Comparison of ENCODE assay signal across 12 cellular contexts in genomic region chr2:160292225-160292624, GRCh38.
DNase-seq lines count a peak whose midpoint lies in the region; ATAC-seq and TF ChIP-seq lines count a peak whose summit lies in the region.
"Had no signal": no experiment of that assay in that cellular context is flagged by ENCODE, and none has a peak within 500 bp of the region (broad histone marks: within the 10 kb centered on the region; RNA-seq: fewer than 3 reads in every experiment).

No MANE protein-coding gene starts in this region.

- H3K27me3 Mint-ChIP-seq in activated CD8-positive, alpha-beta T cell treated with anti-CD3 and anti-CD28 coated beads for 36 hours: no peaks in the 10 kb centered on the region
- no peaks in the 10 kb centered on the region for H3K27me3 Mint-ChIP-seq in activated CD8-positive, alpha-beta T cell treated with anti-CD3 and anti-CD28 coated beads, Interleukin-2, amount 10 ng/mL, durations not matched to agents 7 days and 5 days (ENCODE audit: low read depth)
- H3K27me3 Mint-ChIP-seq in activated naive CD8-positive, alpha-beta T cell treated with anti-CD3 and anti-CD28 coated beads, Interleukin-2, amount 50 U/mL, for 24 hours: no peaks in the 10 kb centered on the region
- H3K27me3 Mint-ChIP-seq: activated B cell treated with CpG ODN at 0.5 μM for 24 hours; activated naive CD8-positive, alpha-beta T cell treated with anti-CD3 and anti-CD28 coated beads, Interleukin-2, amount 10 ng/mL, durations not matched to agents 7 days and 5 days had no signal

- no peak for TF ChIP-seq POLR2A in stomach (IDR thresholded peaks at IDR 0.05)

- no peak for TF ChIP-seq EP300 in stomach (IDR thresholded peaks at IDR 0.05)

- H3K9me3 Mint-ChIP-seq in activated CD8-positive, alpha-beta T cell treated with anti-CD3 and anti-CD28 coated beads for 36 hours: no peaks in the 10 kb centered on the region
- no peaks in the 10 kb centered on the region for H3K9me3 Mint-ChIP-seq in activated CD8-positive, alpha-beta T cell treated with anti-CD3 and anti-CD28 coated beads, Interleukin-2, amount 10 ng/mL, durations not matched to agents 7 days and 5 days (ENCODE audit: insufficient read depth)
- H3K9me3 Mint-ChIP-seq in activated naive CD8-positive, alpha-beta T cell treated with anti-CD3 and anti-CD28 coated beads, Interleukin-2, amount 50 U/mL, for 24 hours: no peaks in the 10 kb centered on the region
- H3K9me3 Mint-ChIP-seq: activated B cell treated with CpG ODN at 0.5 μM for 24 hours; activated naive CD8-positive, alpha-beta T cell treated with anti-CD3 and anti-CD28 coated beads, Interleukin-2, amount 10 ng/mL, durations not matched to agents 7 days and 5 days had no signal

- peak overlapping the region; percentile 68 for H3K27ac ChIP-seq in left ventricle myocardium inferior (replicated peaks)
- peak overlapping the region in 3 of 5 donors; percentile 23 to 54 (median 32) for H3K27ac ChIP-seq in stomach
- H3K27ac ChIP-seq: prostate gland had no signal

- DNase-seq in activated CD8-positive, alpha-beta T cell treated with anti-CD3 and anti-CD28 coated beads for 36 hours: no peak
- no peak for DNase-seq in activated CD8-positive, alpha-beta T cell treated with anti-CD3 and anti-CD28 coated beads, Interleukin-2, amount 10 ng/mL, durations not matched to agents 7 days and 5 days
- DNase-seq in activated naive CD8-positive, alpha-beta T cell treated with anti-CD3 and anti-CD28 coated beads, Interleukin-2, amount 50 U/mL, for 24 hours: no peak
- no peak for DNase-seq in left ventricle myocardium inferior
- DNase-seq in stomach: no peak
- no peak for DNase-seq in superior temporal gyrus (ENCODE audit: extremely low spot score)
- DNase-seq in GOT3 (lab: John Stamatoyannopoulos, UW): no peak
- no peak for DNase-seq in activated gamma-delta T cell treated with Interleukin-2 at 50 U/mL for 16 hours
- DNase-seq: activated B cell treated with CpG ODN at 0.5 μM for 24 hours; activated naive CD8-positive, alpha-beta T cell treated with anti-CD3 and anti-CD28 coated beads, Interleukin-2, amount 10 ng/mL, durations not matched to agents 7 days and 5 days; Peyer's patch had no signal

- POLR2A ChIA-PET in activated CD8-positive, alpha-beta T cell treated with anti-CD3 and anti-CD28 coated beads for 36 hours (lab: Charles Lee): no interaction called here
- POLR2A ChIA-PET in activated CD8-positive, alpha-beta T cell treated with anti-CD3 and anti-CD28 coated beads, Interleukin-2, amount 10 ng/mL, durations not matched to agents 7 days and 5 days (lab: Charles Lee): no interaction called here

- no peaks in the 10 kb centered on the region for H3K9me3 ChIP-seq in left ventricle myocardium inferior (replicated peaks)
- H3K9me3 ChIP-seq in stomach: no peaks in the 10 kb centered on the region
- H3K9me3 ChIP-seq: Peyer's patch, prostate gland had no signal

- H3K4me1 Mint-ChIP-seq in activated CD8-positive, alpha-beta T cell treated with anti-CD3 and anti-CD28 coated beads for 36 hours (ENCODE audit: low read depth): peaks cover 48% of the 10 kb centered on the region
- peaks cover 31% of the 10 kb centered on the region for H3K4me1 Mint-ChIP-seq in activated CD8-positive, alpha-beta T cell treated with anti-CD3 and anti-CD28 coated beads, Interleukin-2, amount 10 ng/mL, durations not matched to agents 7 days and 5 days (ENCODE audit: low read depth)
- peaks cover 48% of the 10 kb centered on the region for H3K4me1 Mint-ChIP-seq in activated naive CD8-positive, alpha-beta T cell treated with anti-CD3 and anti-CD28 coated beads, Interleukin-2, amount 50 U/mL, for 24 hours

- intact Hi-C loops in activated CD8-positive, alpha-beta T cell treated with anti-CD3 and anti-CD28 coated beads for 36 hours (cut with micrococcal nuclease): no loop called here
- intact Hi-C loops in left ventricle myocardium inferior (cut with micrococcal nuclease) (no loop called here), stomach (cut with DNase I; ENCODE audit: low total_unique reads) (no loop called here)

- WGBS in stomach, 5 donors: 80 to 88% (median 87%) methylated on average over 1 of the region's 1 CpG

- H3K4me3 ChIP-seq in left ventricle myocardium inferior (no peak overlapping the region), stomach (no peak overlapping the region)
- H3K4me3 ChIP-seq: Peyer's patch, prostate gland had no signal

- peak overlapping the region; percentile 34 for H3K27ac Mint-ChIP-seq in activated CD8-positive, alpha-beta T cell treated with anti-CD3 and anti-CD28 coated beads for 36 hours
- H3K27ac Mint-ChIP-seq in activated CD8-positive, alpha-beta T cell treated with anti-CD3 and anti-CD28 coated beads, Interleukin-2, amount 10 ng/mL, durations not matched to agents 7 days and 5 days: no peak overlapping the region
- H3K27ac Mint-ChIP-seq in activated naive CD8-positive, alpha-beta T cell treated with anti-CD3 and anti-CD28 coated beads, Interleukin-2, amount 50 U/mL, for 24 hours: peak overlapping the region; percentile 8
- H3K27ac Mint-ChIP-seq: activated B cell treated with CpG ODN at 0.5 μM for 24 hours; activated naive CD8-positive, alpha-beta T cell treated with anti-CD3 and anti-CD28 coated beads, Interleukin-2, amount 10 ng/mL, durations not matched to agents 7 days and 5 days had no signal

- H3K36me3 ChIP-seq in left ventricle myocardium inferior (peaks cover 18% of the 10 kb centered on the region), stomach (peaks cover 3 to 35% (median 17%) of the 10 kb centered on the region in 4 donors)
- H3K36me3 ChIP-seq: Peyer's patch, prostate gland had no signal

- peaks cover 99% of the 10 kb centered on the region for H3K4me1 ChIP-seq in left ventricle myocardium inferior
- H3K4me1 ChIP-seq in stomach: peaks cover 0 to 47% (median 18%) of the 10 kb centered on the region in 4 donors
- H3K4me1 ChIP-seq: prostate gland had no signal

- CTCF ChIA-PET in activated CD8-positive, alpha-beta T cell treated with anti-CD3 and anti-CD28 coated beads for 36 hours (lab: Charles Lee): interaction anchor here (0.8 to 1.5 kb wide), 5 partner anchors 14 to 771 kb away, joined by 3 to 5 read pairs (median 4); no protein-coding TSS in a partner anchor
- CTCF ChIA-PET in activated CD8-positive, alpha-beta T cell treated with anti-CD3 and anti-CD28 coated beads, Interleukin-2, amount 10 ng/mL, durations not matched to agents 7 days and 5 days (lab: Charles Lee): interaction anchor here (0.6 to 2.1 kb wide), 5 partner anchors 20 to 702 kb away, joined by 3 to 7 read pairs (median 3); no protein-coding TSS in a partner anchor

- H3K27me3 ChIP-seq in left ventricle myocardium inferior (ENCODE audit: low read depth) (no peaks in the 10 kb centered on the region), stomach (no peaks in the 10 kb centered on the region)
- H3K27me3 ChIP-seq: Peyer's patch had no signal

- peaks cover 34% of the 10 kb centered on the region for H3K36me3 Mint-ChIP-seq in activated CD8-positive, alpha-beta T cell treated with anti-CD3 and anti-CD28 coated beads for 36 hours (ENCODE audit: low read depth)
- peaks cover 69% of the 10 kb centered on the region for H3K36me3 Mint-ChIP-seq in activated CD8-positive, alpha-beta T cell treated with anti-CD3 and anti-CD28 coated beads, Interleukin-2, amount 10 ng/mL, durations not matched to agents 7 days and 5 days (ENCODE audit: low read depth)
- peaks cover 37% of the 10 kb centered on the region for H3K36me3 Mint-ChIP-seq in activated naive CD8-positive, alpha-beta T cell treated with anti-CD3 and anti-CD28 coated beads, Interleukin-2, amount 50 U/mL, for 24 hours (ENCODE audit: low read depth)

- TF ChIP-seq CTCF in activated CD8-positive, alpha-beta T cell treated with anti-CD3 and anti-CD28 coated beads for 36 hours (IDR thresholded peaks at IDR 0.05): no peak
- TF ChIP-seq CTCF in left ventricle myocardium inferior (IDR thresholded peaks at IDR 0.05; ENCODE audit: borderline replicate concordance): peak; percentile 27
- no peak for TF ChIP-seq CTCF in stomach (IDR thresholded peaks at IDR 0.05)

- ATAC-seq in activated CD8-positive, alpha-beta T cell treated with anti-CD3 and anti-CD28 coated beads for 36 hours: no peak
- no peak for ATAC-seq in activated CD8-positive, alpha-beta T cell treated with anti-CD3 and anti-CD28 coated beads, Interleukin-2, amount 10 ng/mL, durations not matched to agents 7 days and 5 days
- ATAC-seq in activated naive CD8-positive, alpha-beta T cell treated with anti-CD3 and anti-CD28 coated beads, Interleukin-2, amount 50 U/mL, for 24 hours: no peak

- H3K4me3 Mint-ChIP-seq in activated CD8-positive, alpha-beta T cell treated with anti-CD3 and anti-CD28 coated beads for 36 hours: no peak overlapping the region
- H3K4me3 Mint-ChIP-seq in activated CD8-positive, alpha-beta T cell treated with anti-CD3 and anti-CD28 coated beads, Interleukin-2, amount 10 ng/mL, durations not matched to agents 7 days and 5 days: no peak overlapping the region
- H3K4me3 Mint-ChIP-seq in activated naive CD8-positive, alpha-beta T cell treated with anti-CD3 and anti-CD28 coated beads, Interleukin-2, amount 50 U/mL, for 24 hours: no peak overlapping the region
- H3K4me3 Mint-ChIP-seq: activated B cell treated with CpG ODN at 0.5 μM for 24 hours; activated naive CD8-positive, alpha-beta T cell treated with anti-CD3 and anti-CD28 coated beads, Interleukin-2, amount 10 ng/mL, durations not matched to agents 7 days and 5 days had no signal
